Comparison of ENCODE assay signal across 8 cellular contexts in the genomic region with DNA sequence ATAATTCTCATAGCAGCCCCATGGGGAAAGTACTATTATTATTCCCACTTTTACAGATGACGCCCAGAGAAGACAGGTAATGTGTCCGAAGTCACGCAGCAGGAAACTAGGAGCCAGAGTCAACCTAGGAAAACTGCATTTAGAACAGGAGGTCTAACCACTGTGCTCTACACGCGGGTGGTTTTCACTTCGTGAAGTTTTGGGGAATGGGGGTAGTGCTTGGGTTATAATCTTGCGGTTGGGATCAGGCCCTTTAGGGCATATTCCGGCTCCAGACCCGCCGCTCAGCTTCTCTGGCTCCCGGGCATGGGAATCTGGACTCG. TPM values are rescaled to one million over a fixed set of nuclear protein-coding genes. Genes with fewer than 3 reads are reported as not detected.
DNase-seq lines count a peak whose midpoint lies in the region; ATAC-seq lines count a peak whose summit lies in the region.

No MANE protein-coding gene starts in this region.

- intact Hi-C loops in activated CD4-positive, alpha-beta memory T cell treated with anti-CD3 and anti-CD28 coated beads for 36 hours (cut with micrococcal nuclease): loop anchor here (1.0 to 10.0 kb wide), 6 partner anchors 46 to 657 kb away; partner anchors contain the start of genes APH1B, LACTB and TLN2
- intact Hi-C loops in head of caudate nucleus (cut with DNase I): loop anchor here (5.0 kb wide), 3 partner anchors 45 to 200 kb away; partner anchors contain the start of gene RAB8B

- ATAC-seq in stimulated activated memory B cell treated with anti-CD40 and anti-IgM and Interleukin-4, amounts not matched to agents 10 μg/mL and 1 μg/mL and 100 μg/mL, for 72 hours: no peak

- peaks cover 16% of the 10 kb centered on the region for H3K4me1 Mint-ChIP-seq in activated CD4-positive, alpha-beta memory T cell treated with anti-CD3 and anti-CD28 coated beads for 36 hours (ENCODE audit: low read depth)
- peaks cover 42% of the 10 kb centered on the region for H3K4me1 Mint-ChIP-seq in stimulated activated memory B cell treated with anti-CD40 and anti-IgM and Interleukin-4, amounts not matched to agents 10 μg/mL and 1 μg/mL and 100 μg/mL, for 72 hours

- DNase-seq in H7 (no peak), head of caudate nucleus (no peak), NCI-H524 (lab: John Stamatoyannopoulos, UW) (no peak), cerebellar cortex (ENCODE audit: low spot score) (no peak)
- no peak for DNase-seq in activated CD4-positive, alpha-beta memory T cell treated with anti-CD3 and anti-CD28 coated beads for 36 hours
- no peak for DNase-seq in stimulated activated CD4-positive, alpha-beta T cell treated with anti-CD3 and anti-CD28 coated beads, Interleukin-4, amount 100 ng/mL, for 24 hours

- POLR2A ChIA-PET in activated CD4-positive, alpha-beta memory T cell treated with anti-CD3 and anti-CD28 coated beads for 36 hours (lab: Charles Lee): interaction anchor here (0.6 kb wide), 1 partner anchor 145 kb away, joined by 3 read pairs; no protein-coding TSS in a partner anchor

- H3K27ac Mint-ChIP-seq in activated CD4-positive, alpha-beta memory T cell treated with anti-CD3 and anti-CD28 coated beads for 36 hours: no peak overlapping the region
- peak overlapping the region; percentile 74 for H3K27ac Mint-ChIP-seq in stimulated activated memory B cell treated with anti-CD40 and anti-IgM and Interleukin-4, amounts not matched to agents 10 μg/mL and 1 μg/mL and 100 μg/mL, for 72 hours

- H3K9me3 Mint-ChIP-seq in activated CD4-positive, alpha-beta memory T cell treated with anti-CD3 and anti-CD28 coated beads for 36 hours: no peaks in the 10 kb centered on the region
- H3K9me3 Mint-ChIP-seq in stimulated activated memory B cell treated with anti-CD40 and anti-IgM and Interleukin-4, amounts not matched to agents 10 μg/mL and 1 μg/mL and 100 μg/mL, for 72 hours: no peaks in the 10 kb centered on the region

- no peaks in the 10 kb centered on the region for H3K36me3 Mint-ChIP-seq in activated CD4-positive, alpha-beta memory T cell treated with anti-CD3 and anti-CD28 coated beads for 36 hours
- no peaks in the 10 kb centered on the region for H3K36me3 Mint-ChIP-seq in stimulated activated memory B cell treated with anti-CD40 and anti-IgM and Interleukin-4, amounts not matched to agents 10 μg/mL and 1 μg/mL and 100 μg/mL, for 72 hours

- CTCF ChIA-PET in activated CD4-positive, alpha-beta memory T cell treated with anti-CD3 and anti-CD28 coated beads for 36 hours (lab: Charles Lee): interaction anchor here (0.6 to 7.9 kb wide), 45 partner anchors 8 to 449 kb away, joined by 3 to 154 read pairs (median 4); partner anchors contain the start of gene CA12

- peak overlapping the region; percentile 91 for H3K4me3 Mint-ChIP-seq in activated CD4-positive, alpha-beta memory T cell treated with anti-CD3 and anti-CD28 coated beads for 36 hours
- peak overlapping the region; percentile 88 for H3K4me3 Mint-ChIP-seq in stimulated activated memory B cell treated with anti-CD40 and anti-IgM and Interleukin-4, amounts not matched to agents 10 μg/mL and 1 μg/mL and 100 μg/mL, for 72 hours

- peaks cover 42% of the 10 kb centered on the region for H3K36me3 ChIP-seq in H7 (replicated peaks; ENCODE audit: control insufficient read depth, insufficient read depth, low read length)

- no peaks in the 10 kb centered on the region for H3K27me3 ChIP-seq in H7 (ENCODE audit: control insufficient read depth, insufficient read depth, low read length)

- H3K4me3 ChIP-seq in H7 (ENCODE audit: insufficient read depth, low read depth, low read length) (peak overlapping the region; percentile 65), iPS-11a (ENCODE audit: low read depth, low read length) (peak overlapping the region; percentile 35)

- peaks cover 36% of the 10 kb centered on the region for H3K27me3 Mint-ChIP-seq in activated CD4-positive, alpha-beta memory T cell treated with anti-CD3 and anti-CD28 coated beads for 36 hours
- peaks cover 45% of the 10 kb centered on the region for H3K27me3 Mint-ChIP-seq in stimulated activated memory B cell treated with anti-CD40 and anti-IgM and Interleukin-4, amounts not matched to agents 10 μg/mL and 1 μg/mL and 100 μg/mL, for 72 hours

RNA-seq across cellular contexts. Expression of gene TPM1, which starts 5.2 kb away (rescaled TPM):
- 274 and 292 TPM in 2 replicates for total RNA-seq in H7 (2014; rRNA removed; shearing (Covaris generic))
- 10 to 100 TPM; 10.8 to 11.4 TPM for total RNA-seq in activated CD4-positive, alpha-beta memory T cell treated with anti-CD3 and anti-CD28 coated beads for 36 hours

Comparison
In these comparisons a context has a peak if more than half of its experiments do, and no peak if none do; other contexts are left out.
1. RNA of gene TPM1, which starts 5.2 kb away (total RNA-seq): 274 to 292 TPM in H7; 10.8 to 11.4 TPM in activated CD4-positive, alpha-beta memory T cell treated with anti-CD3 and anti-CD28 coated beads for 36 hours; every median in the first group is over 10 times any median in the second.